Comparison of ENCODE assay signal across 22 cellular contexts in genomic region chr15:73884159-73884558, GRCh38. TPM values are rescaled to one million over a fixed set of nuclear protein-coding genes. Genes with fewer than 3 reads are reported as not detected.
A peak's percentile ranks its signal among the peaks of the same experiment; 100 is the strongest.
DNase-seq lines count a peak whose midpoint lies in the region; ATAC-seq, FAIRE-seq and TF ChIP-seq lines count a peak whose summit lies in the region.
"Had no signal": no experiment of that assay in that cellular context is flagged by ENCODE, and none has a peak within 500 bp of the region (broad histone marks: within the 10 kb centered on the region; RNA-seq: fewer than 3 reads in every experiment).

No MANE protein-coding gene starts in this region.

- no peaks in the 10 kb centered on the region for H3K79me1 ChIP-seq in H1 (ENCODE audit: low read depth, low read length)

- no peak overlapping the region for H3K4me2 ChIP-seq in H1 (ENCODE audit: insufficient read depth in 1 of 2, low read depth in 2 of 2, low read length in 2 of 2)

- no peak overlapping the region for H2AK5ac ChIP-seq in H1 (ENCODE audit: low read depth, low read length)

- H2BK5ac ChIP-seq in H1 (ENCODE audit: low read depth, low read length), result 0 out of 2 replicates have a peak overlapping the region, but pooled peaks have one; percentile 52

- CTCF ChIA-PET in H1 (lab: Charles Lee; ENCODE audit: partially characterized antibody), result interaction anchor here (1.1 to 4.8 kb wide), 5 partner anchors 10 to 66 kb away, joined by 3 to 31 read pairs (median 4); partner anchors contain the start of gene TBC1D21

- WGBS in H1 (ENCODE audit: extremely low coverage in 1 of 2, insufficient coverage in 1 of 2, insufficient read length in 1 of 2, insufficient replicate concordance in 2 of 2, low coverage in 1 of 2, low lambda C conversion rate in 2 of 2, missing lambda C conversion rate in 1 of 2), 2 experiments, result 88% methylated on average over 3 of the region's 3 CpGs; no CpG with 5 or more reads in 1 of the 2 experiments

- H3K79me2 ChIP-seq in H1 (ENCODE audit: control insufficient read depth in 1 of 2, insufficient read depth in 2 of 2, low read length in 2 of 2), result no peaks in the 10 kb centered on the region

- no peak overlapping the region for H3K4me3 ChIP-seq in H1 (ENCODE audit: extremely low read depth in 1 of 4, insufficient read depth in 2 of 4, low read depth in 3 of 4, low read length in 4 of 4)

- no peak overlapping the region for H2BK120ac ChIP-seq in H1 (replicated peaks; ENCODE audit: low read depth, low read length)

- H3K4ac ChIP-seq in H1 (replicated peaks; ENCODE audit: insufficient read length, low read depth, low read length), result no peak overlapping the region

- H4K5ac ChIP-seq in H1 (ENCODE audit: insufficient read length, low read depth, low read length), result no peak overlapping the region

- no peak overlapping the region for H2BK15ac ChIP-seq in H1 (ENCODE audit: low read length)

- no peak overlapping the region for H3K14ac ChIP-seq in H1 (ENCODE audit: insufficient read length)

- H2BK12ac ChIP-seq in H1 (ENCODE audit: low read depth, low read length), result no peak overlapping the region

- H3K27me3 ChIP-seq in H1 (replicated peaks in 1 of 4; ENCODE audit: control insufficient read depth in 3 of 4, extremely low read depth in 1 of 4, insufficient read depth in 3 of 4, low read length in 3 of 4), result no peaks in the 10 kb centered on the region; a peak in 1 of 7 replicates

- peak; percentile 14 for DNase-seq in activated CD4-positive, CD25-positive, alpha-beta regulatory T cell treated with anti-CD3 and anti-CD28 coated beads, Interleukin-2, amount 50 U/mL, for 72 hours
- DNase-seq in H1 (ENCODE audit: low read depth in 1 of 2, low spot score in 2 of 2), result no peak
- DNase-seq in posterior vena cava (ENCODE audit: low spot score), result peak; percentile 25
- DNase-seq in stimulated activated CD4-positive, alpha-beta T cell treated with anti-CD3 and anti-CD28 coated beads, Interleukin-2, amount 100 ng/mL, for 24 hours, result no peak
- DNase-seq: CD8-positive, alpha-beta T cell; COR-L47; DMS153; DMS79 treated with DMSO at 0.1 percent for 48 hours; EL had no signal

- no peak for TF ChIP-seq RAD21 in H1 (IDR thresholded peaks at IDR 0.05 in 1 of 2, conservative IDR thresholded peaks at IDR 0.05 in 1 of 2; ENCODE audit: low read depth in 2 of 2, low read length in 2 of 2)

- POLR2A ChIA-PET in H1 (lab: Charles Lee; ENCODE audit: partially characterized antibody), result interaction anchor here (0.7 to 1.3 kb wide), 3 partner anchors 16 to 24 kb away, joined by 3 read pairs; no protein-coding TSS in a partner anchor

- TF ChIP-seq EP300 in H1 (IDR thresholded peaks at IDR 0.05; ENCODE audit: borderline replicate concordance in 1 of 2, low read depth in 2 of 2, low read length in 2 of 2), result no peak

- H3K56ac ChIP-seq in H1 (replicated peaks; ENCODE audit: insufficient read length, low read depth, low read length), result no peak overlapping the region

- H4K8ac ChIP-seq in H1 (ENCODE audit: extremely low read depth, insufficient read depth, low read length), result no peak overlapping the region

- H3K23ac ChIP-seq in H1 (ENCODE audit: insufficient read length), result no peak overlapping the region

- intact Hi-C loops in posterior vena cava (cut with DNase I), result no loop called here

- H3K18ac ChIP-seq in H1 (ENCODE audit: extremely low read depth, low read length), result no peak overlapping the region

- TF ChIP-seq POLR2A in H1 (IDR thresholded peaks at IDR 0.05; ENCODE audit: control extremely low read depth in 1 of 2, low read depth in 2 of 2, low read length in 2 of 2), result no peak

- no peaks in the 10 kb centered on the region for H3K36me3 ChIP-seq in H1 (ENCODE audit: control insufficient read depth in 2 of 4, insufficient read depth in 4 of 4, low read length in 3 of 4)

- no peak overlapping the region for H4K91ac ChIP-seq in H1 (replicated peaks; ENCODE audit: insufficient read length, low read length)

- ATAC-seq in activated CD4-positive, CD25-positive, alpha-beta regulatory T cell treated with anti-CD3 and anti-CD28 coated beads, Interleukin-2, amount 50 U/mL, for 24 hours, result no peak
- no peak for ATAC-seq in HG03196 (IDR thresholded peaks at IDR 0.05; ENCODE audit: unreplicated experiment)
- ATAC-seq in GM19455 (IDR thresholded peaks at IDR 0.05; ENCODE audit: unreplicated experiment), result no peak
- ATAC-seq: CD8-positive, alpha-beta T cell had no signal

- no peaks in the 10 kb centered on the region for H3K9me3 ChIP-seq in H1 (ENCODE audit: insufficient read depth in 2 of 2, low read depth in 1 of 2, low read length in 1 of 2)

- FAIRE-seq in H1 (lab: Jason Lieb, UNC), result no peak
- FAIRE-seq: D721Med, G401.6, GM12891, H54 had no signal

- TF ChIP-seq CTCF in H1 (IDR thresholded peaks at IDR 0.05; ENCODE audit: control extremely low read depth in 1 of 3, insufficient read depth in 1 of 3, low read depth in 1 of 3, low read length in 3 of 3), result no peak

- no peak overlapping the region for H2BK20ac ChIP-seq in H1 (ENCODE audit: low read length)

- H3K4me1 ChIP-seq in H1 (replicated peaks in 1 of 4; ENCODE audit: control insufficient read depth in 3 of 4, insufficient read depth in 4 of 4, low read length in 3 of 4), result no peaks in the 10 kb centered on the region; a peak in 1 of 7 replicates

- H4K20me1 ChIP-seq in H1 (replicated peaks in 1 of 2; ENCODE audit: control insufficient read depth in 1 of 2, insufficient read depth in 2 of 2, low read length in 2 of 2), result no peaks in the 10 kb centered on the region

- H2AFZ ChIP-seq in H1 (ENCODE audit: low read length), result no peak overlapping the region

- H3K27ac ChIP-seq in H1 (ENCODE audit: low read depth, low read length), result no peak overlapping the region
- H3K27ac ChIP-seq: 22Rv1 had no signal

- no peaks in the 10 kb centered on the region for H3K23me2 ChIP-seq in H1 (ENCODE audit: low read depth, low read length)

- no peak overlapping the region for H3K9ac ChIP-seq in H1 (replicated peaks in 1 of 4; ENCODE audit: extremely low read depth in 1 of 4, low read depth in 3 of 4, low read length in 3 of 4)

TF ChIP-seq in H1, 55 proteins besides CTCF, POLR2A, EP300 and RAD21:
- TF ChIP-seq KDM1A (IDR thresholded peaks at IDR 0.05; ENCODE audit: borderline replicate concordance, low read length), result no peak
- no peak for TF ChIP-seq CEBPB (IDR thresholded peaks at IDR 0.05; ENCODE audit: low read depth, low read length)
- no peak for TF ChIP-seq SAP30 (IDR thresholded peaks at IDR 0.05; ENCODE audit: insufficient read depth, insufficient replicate concordance, low read length)
- no peak for TF ChIP-seq POLR2AphosphoS5 (IDR thresholded peaks at IDR 0.05; ENCODE audit: low read depth, low read length)
- TF ChIP-seq RFX5 (IDR thresholded peaks at IDR 0.05; ENCODE audit: borderline replicate concordance, low read depth, low read length), result no peak
- TF ChIP-seq CBX8 (IDR thresholded peaks at IDR 0.05; ENCODE audit: borderline replicate concordance, low read depth, low read length), result no peak
TF ChIP-seq in H1: peak in this region for 0.

RNA-seq across cellular contexts. Expression of gene TBC1D21, which starts 10.8 kb away (rescaled TPM):
- total RNA-seq in H1 (2021; fragmentation: NEBNext Ultra II Directional; extraction: Animal tissue kit (Norgen Biotek cat#: 25700)), result not detected in 2 replicates
- not detected in 2 replicates for polyA plus RNA-seq in H1 (2011; rRNA removed)
- not detected for polyA plus RNA-seq in H1 (2011; cell fraction: cytosol; rRNA removed)
- polyA plus RNA-seq in H1 (2011; cell fraction: nucleus; rRNA removed), result not detected
- not detected in 4 replicates for polyA plus RNA-seq in H1 (2012, experiment 1 of 2)
- not detected for polyA plus RNA-seq in H1 (2012, experiment 2 of 2)
- polyA plus RNA-seq in H1 (2013, experiment 1 of 2), result not detected
- polyA plus RNA-seq in H1 (2013, experiment 2 of 2), result not detected
- polyA minus RNA-seq in H1 (2011; rRNA and poly(A)+ RNA removed), result not detected in 2 replicates
- polyA minus RNA-seq in H1 (2011; cell fraction: cytosol; rRNA and poly(A)+ RNA removed), result not detected
- not detected for polyA minus RNA-seq in H1 (2011; cell fraction: nucleus; rRNA and poly(A)+ RNA removed)
- total RNA-seq in posterior vena cava, result not detected
- total RNA-seq: A673; CD8-positive, alpha-beta T cell; HT-29 had no signal
- polyA plus RNA-seq: BJ, CD14-positive monocyte, IgD-negative memory B cell had no signal

RNA-seq across cellular contexts. Expression of gene LOXL1, which starts 42.1 kb away (rescaled TPM):
- total RNA-seq in H1 (2021; fragmentation: NEBNext Ultra II Directional; extraction: Animal tissue kit (Norgen Biotek cat#: 25700)), result 8.1 and 9.3 TPM in 2 replicates
- polyA plus RNA-seq in H1 (2011; rRNA removed), result 14.4 and 22.7 TPM in 2 replicates
- 13.3 TPM for polyA plus RNA-seq in H1 (2011; cell fraction: cytosol; rRNA removed)
- polyA plus RNA-seq in H1 (2011; cell fraction: nucleus; rRNA removed), result 25.7 TPM
- polyA plus RNA-seq in H1 (2012, experiment 1 of 2), result 6.5 to 22.3 TPM (median 16.9 TPM) in 4 replicates
- 32.8 TPM for polyA plus RNA-seq in H1 (2012, experiment 2 of 2)
- 29.6 TPM for polyA plus RNA-seq in H1 (2013, experiment 1 of 2)
- polyA plus RNA-seq in H1 (2013, experiment 2 of 2), result 31.4 TPM
- 11.7 and 13.9 TPM in 2 replicates for polyA minus RNA-seq in H1 (2011; rRNA and poly(A)+ RNA removed)
- polyA minus RNA-seq in H1 (2011; cell fraction: cytosol; rRNA and poly(A)+ RNA removed), result 14.2 TPM
- 11.9 TPM for polyA minus RNA-seq in H1 (2011; cell fraction: nucleus; rRNA and poly(A)+ RNA removed)
- 100 to 1,000 TPM in 1 of 2 donors, 10 to 100 TPM in 1; 94.6 to 110 TPM for total RNA-seq in posterior vena cava

Comparison
In these comparisons a context has a peak if more than half of its experiments do, and no peak if none do; other contexts are left out.
1. DNase-seq: peak in activated CD4-positive, CD25-positive, alpha-beta regulatory T cell treated with anti-CD3 and anti-CD28 coated beads, Interleukin-2, amount 50 U/mL, for 72 hours (single experiment) and posterior vena cava (single experiment); none in H1 (0 of 2) and stimulated activated CD4-positive, alpha-beta T cell treated with anti-CD3 and anti-CD28 coated beads, Interleukin-2, amount 100 ng/mL, for 24 hours (0 of 2).